Comparison of ENCODE assay signal across 7 cellular contexts in the genomic region with DNA sequence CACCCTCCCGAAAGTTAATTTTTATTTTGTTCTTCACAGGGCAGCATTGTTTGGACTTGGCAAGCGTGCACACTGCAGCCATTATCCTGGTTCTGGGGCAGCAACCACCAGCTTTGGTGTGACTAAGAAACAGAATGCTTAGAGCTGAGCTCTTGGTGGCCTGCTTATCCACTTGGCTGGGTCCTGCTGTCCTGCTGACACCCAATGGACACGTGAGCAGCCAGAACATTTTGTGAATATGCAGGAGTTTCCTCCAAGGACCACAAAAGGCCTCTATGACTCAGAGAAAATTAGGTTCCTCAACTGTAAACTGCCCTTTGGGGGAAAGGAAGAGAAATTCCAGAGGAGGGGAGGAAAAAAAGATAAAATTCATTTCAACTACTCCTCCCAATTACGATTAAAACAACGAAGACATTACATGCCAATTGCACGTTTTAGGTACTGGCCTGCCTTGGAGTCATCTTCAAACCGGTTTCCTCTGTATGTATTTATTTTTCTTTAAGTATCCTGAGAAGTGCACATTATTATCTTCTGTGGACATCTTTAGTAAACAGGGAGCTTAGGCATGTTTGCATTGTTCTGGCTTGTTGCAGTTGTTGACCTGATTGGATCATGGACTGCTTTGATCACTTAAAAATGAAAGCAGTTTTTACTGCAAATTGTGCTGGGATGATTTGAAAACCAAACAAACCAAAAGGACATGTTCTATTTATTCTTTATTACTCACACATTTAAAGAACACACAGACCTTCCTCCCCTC.
DNase-seq lines count a peak whose midpoint lies in the region; ATAC-seq lines count a peak whose summit lies in the region.

No MANE protein-coding gene starts in this region.

- no peak for ATAC-seq in HG02885 (IDR thresholded peaks at IDR 0.05; ENCODE audit: poor library complexity, unreplicated experiment)
- ATAC-seq in HG02763 (IDR thresholded peaks at IDR 0.05; ENCODE audit: unreplicated experiment), result no peak

- peak; percentile 6 for DNase-seq in HuH-7 (ENCODE audit: low spot score)
- DNase-seq in amniotic epithelial cell (ENCODE audit: low read depth), result peak; percentile 19
- peak; percentile 22 for DNase-seq in iPS-NIHi7 (ENCODE audit: extremely low spot score)
- DNase-seq in superior temporal gyrus (ENCODE audit: extremely low spot score), result peak; percentile 84
- no peak for DNase-seq in NCI-H128 (lab: John Stamatoyannopoulos, UW; ENCODE audit: unreplicated experiment)
